In the genomic region with DNA sequence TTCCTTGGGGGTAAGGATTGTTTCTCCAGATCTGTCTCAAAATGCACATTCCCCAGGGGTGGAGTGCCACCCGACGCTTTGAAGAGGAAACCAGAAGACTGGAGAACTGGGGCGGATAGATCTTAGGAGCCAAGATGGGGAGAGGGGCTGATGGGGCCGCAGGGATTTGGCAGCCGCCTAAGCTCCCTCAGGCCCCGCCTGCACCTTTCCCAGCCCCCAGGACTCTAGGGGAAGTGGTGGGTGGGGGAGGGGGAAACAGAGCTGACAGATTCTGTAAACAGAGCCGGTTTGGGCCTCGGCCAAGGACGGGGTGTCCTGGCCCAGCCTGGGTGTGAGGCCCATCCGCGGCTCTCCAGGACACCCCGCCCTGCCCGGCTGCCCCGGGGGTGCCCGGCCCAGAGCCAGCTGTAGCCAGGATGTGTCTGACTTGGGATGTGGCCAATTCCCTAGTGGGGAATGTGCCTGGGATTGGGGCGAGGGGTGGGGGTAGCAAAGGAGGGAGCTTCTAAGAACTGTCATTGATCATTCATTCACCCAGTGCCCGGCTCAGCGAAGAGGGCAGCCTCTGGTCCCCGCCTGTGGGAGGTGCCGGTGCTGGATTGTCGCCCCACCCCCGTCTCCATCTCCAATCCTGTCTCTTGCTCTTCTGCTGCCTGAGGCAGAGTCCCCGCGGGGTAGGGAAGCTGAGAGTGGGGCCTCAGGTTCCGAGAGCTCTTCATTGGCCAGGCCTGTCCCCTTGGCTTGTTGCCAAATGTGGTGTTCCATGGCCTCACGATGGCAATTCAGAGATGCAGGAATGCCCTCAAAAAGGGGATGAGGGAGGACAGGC, we compare ENCODE assay signal across 8 cellular contexts. TPM values are rescaled to one million over a fixed set of nuclear protein-coding genes. Genes with fewer than 3 reads are reported as not detected.
DNase-seq lines count a peak whose midpoint lies in the region; ATAC-seq and TF ChIP-seq lines count a peak whose summit lies in the region.

No MANE protein-coding gene starts in this region.

- peaks cover 11% of the 10 kb centered on the region for H3K4me1 Mint-ChIP-seq in activated CD8-positive, alpha-beta T cell treated with anti-CD3 and anti-CD28 coated beads for 36 hours (ENCODE audit: low read depth)

- peaks cover 9% of the 10 kb centered on the region for H3K4me1 ChIP-seq in ectodermal cell (ENCODE audit: control insufficient read depth, insufficient read depth, low read length)
- H3K4me1 ChIP-seq in right lobe of liver: peaks cover 0 to 24% (median 14%) of the 10 kb centered on the region in 4 donors

- CTCF ChIA-PET in activated CD8-positive, alpha-beta T cell treated with anti-CD3 and anti-CD28 coated beads for 36 hours (lab: Charles Lee): interaction anchor here (0.8 to 1.9 kb wide), 7 partner anchors 17 to 121 kb away, joined by 3 to 5 read pairs (median 3); no protein-coding TSS in a partner anchor

- POLR2A ChIA-PET in activated CD8-positive, alpha-beta T cell treated with anti-CD3 and anti-CD28 coated beads for 36 hours (lab: Charles Lee): interaction anchor here (0.8 to 1.9 kb wide), 12 partner anchors 14 to 289 kb away, joined by 3 to 5 read pairs (median 4); a partner anchor contains a TSS

- ATAC-seq in GM18498 (IDR thresholded peaks at IDR 0.05; ENCODE audit: unreplicated experiment) (peak; percentile 26), HG03135 (IDR thresholded peaks at IDR 0.05; ENCODE audit: unreplicated experiment) (peak; percentile 35), right lobe of liver (peak; percentile 81 to 87 (median 84))
- peak; percentile 43 for ATAC-seq in activated CD8-positive, alpha-beta T cell treated with anti-CD3 and anti-CD28 coated beads for 36 hours

- no peak for TF ChIP-seq POLR2A in right lobe of liver (IDR thresholded peaks at IDR 0.05)

- H3K27me3 ChIP-seq in ectodermal cell (ENCODE audit: control insufficient read depth, insufficient read depth, low read length, poor library complexity, severe bottlenecking) (no peaks in the 10 kb centered on the region), right lobe of liver (no peaks in the 10 kb centered on the region)

- no peaks in the 10 kb centered on the region for H3K9me3 Mint-ChIP-seq in activated CD8-positive, alpha-beta T cell treated with anti-CD3 and anti-CD28 coated beads for 36 hours

- H3K27ac ChIP-seq in 22Rv1: peak overlapping the region; percentile 91
- H3K27ac ChIP-seq in ectodermal cell (ENCODE audit: insufficient read depth, low read depth, low read length, poor library complexity, severe bottlenecking): peak overlapping the region; percentile 85
- peak overlapping the region; percentile 95 to 99 (median 96) for H3K27ac ChIP-seq in right lobe of liver

- 2% methylated on average over 26 of the region's 26 CpGs for WGBS in ectodermal cell, 2 experiments
- WGBS in right lobe of liver (ENCODE audit: insufficient coverage, low coverage, low lambda C conversion rate, missing lambda C conversion rate): 9% methylated on average over 15 of the region's 26 CpGs

- TF ChIP-seq CTCF in 22Rv1 (IDR thresholded peaks at IDR 0.05): no peak
- TF ChIP-seq CTCF in activated CD8-positive, alpha-beta T cell treated with anti-CD3 and anti-CD28 coated beads for 36 hours (IDR thresholded peaks at IDR 0.05): no peak
- TF ChIP-seq CTCF in right lobe of liver (IDR thresholded peaks at IDR 0.05): no peak

- H3K36me3 ChIP-seq in ectodermal cell (ENCODE audit: control insufficient read depth, insufficient read depth, low read length) (no peaks in the 10 kb centered on the region), right lobe of liver (no peaks in the 10 kb centered on the region)

- peak overlapping the region; percentile 48 for H3K4me3 ChIP-seq in ectodermal cell (ENCODE audit: insufficient read depth, low read depth, low read length)
- H3K4me3 ChIP-seq in right lobe of liver: peak overlapping the region; percentile 42 to 78 (median 61)

- H3K4me3 Mint-ChIP-seq in activated CD8-positive, alpha-beta T cell treated with anti-CD3 and anti-CD28 coated beads for 36 hours: peak overlapping the region; percentile 79

- intact Hi-C loops in activated CD8-positive, alpha-beta T cell treated with anti-CD3 and anti-CD28 coated beads for 36 hours (cut with micrococcal nuclease): no loop called here
- intact Hi-C loops in right lobe of liver (cut with DNase I): loop anchor here in 1 of 2 donors (5.0 kb wide), 1 partner anchor 34 kb away; no protein-coding TSS in a partner anchor

- H3K36me3 Mint-ChIP-seq in activated CD8-positive, alpha-beta T cell treated with anti-CD3 and anti-CD28 coated beads for 36 hours (ENCODE audit: low read depth): no peaks in the 10 kb centered on the region

- no peaks in the 10 kb centered on the region for H3K27me3 Mint-ChIP-seq in activated CD8-positive, alpha-beta T cell treated with anti-CD3 and anti-CD28 coated beads for 36 hours

- peak overlapping the region; percentile 87 for H3K27ac Mint-ChIP-seq in activated CD8-positive, alpha-beta T cell treated with anti-CD3 and anti-CD28 coated beads for 36 hours

- no peaks in the 10 kb centered on the region for H3K9me3 ChIP-seq in ectodermal cell (ENCODE audit: control insufficient read depth, low read length)
- no peaks in the 10 kb centered on the region for H3K9me3 ChIP-seq in right lobe of liver

- peak; percentile 65 to 76 for DNase-seq in NCI-H524 (lab: John Stamatoyannopoulos, UW)
- peak; percentile 69 for DNase-seq in activated CD8-positive, alpha-beta T cell treated with anti-CD3 and anti-CD28 coated beads for 36 hours
- DNase-seq in right lobe of liver: peak; percentile 97 to 100 (median 99)
- peak in 2 of 3 experiments; percentile 15 to 31 for DNase-seq in stimulated activated CD4-positive, alpha-beta T cell treated with anti-CD3 and anti-CD28 coated beads, TNF-alpha, amount 100 ng/mL, for 24 hours (ENCODE audit: low read depth in 3 of 3)

RNA-seq across cellular contexts. Expression of a gene that starts 54.8 kb away (rescaled TPM):
- 10 to 100 TPM; 38.2 to 41.1 TPM for total RNA-seq in activated CD8-positive, alpha-beta T cell treated with anti-CD3 and anti-CD28 coated beads for 36 hours
- polyA plus RNA-seq in ectodermal cell (2013, experiment 1 of 4): 77.8 TPM
- polyA plus RNA-seq in ectodermal cell (2013, experiment 2 of 4): 78.8 TPM
- polyA plus RNA-seq in ectodermal cell (2013, experiment 3 of 4): 70.8 TPM
- 66.7 TPM for polyA plus RNA-seq in ectodermal cell (2013, experiment 4 of 4)
- 10 to 100 TPM in 2 of 6 experiments, 1 to 10 TPM in 4; 5.1 to 10.8 (median 7.8) TPM for total RNA-seq in right lobe of liver

RNA-seq across cellular contexts. Expression of a gene that starts 59.0 kb away (rescaled TPM):
- total RNA-seq in activated CD8-positive, alpha-beta T cell treated with anti-CD3 and anti-CD28 coated beads for 36 hours: 10 to 100 TPM; 58.7 to 61.2 TPM
- polyA plus RNA-seq in ectodermal cell (2013, experiment 1 of 4): 5.8 TPM
- 3.3 TPM for polyA plus RNA-seq in ectodermal cell (2013, experiment 2 of 4)
- polyA plus RNA-seq in ectodermal cell (2013, experiment 3 of 4): 3.1 TPM
- polyA plus RNA-seq in ectodermal cell (2013, experiment 4 of 4): 3.6 TPM
- 10 to 100 TPM in 1 of 6 experiments, 1 to 10 TPM in 5; 6.1 to 14.8 (median 8.4) TPM for total RNA-seq in right lobe of liver

Comparison
In these comparisons a context has a peak if more than half of its experiments do, and no peak if none do; other contexts are left out.
1. Peak in every context shown above with its lines: DNase-seq, ATAC-seq, H3K4me3 ChIP-seq and H3K27ac ChIP-seq.
2. ATAC-seq: peak in every context shown above with its lines; median percentile 84 in right lobe of liver; 43 in activated CD8-positive, alpha-beta T cell treated with anti-CD3 and anti-CD28 coated beads for 36 hours; 35 in HG03135; 26 in GM18498.
3. DNase-seq: peak in every context shown above with its lines; median percentile 99 in right lobe of liver; 70 in NCI-H524; 69 in activated CD8-positive, alpha-beta T cell treated with anti-CD3 and anti-CD28 coated beads for 36 hours; 23 in stimulated activated CD4-positive, alpha-beta T cell treated with anti-CD3 and anti-CD28 coated beads, TNF-alpha, amount 100 ng/mL, for 24 hours.